12 cellular contexts compared by ENCODE assay signal in genomic region chr5:43386960-43387362, GRCh38. TPM values are rescaled to one million over a fixed set of nuclear protein-coding genes. Genes with fewer than 3 reads are reported as not detected.
A peak's percentile ranks its signal among the peaks of the same experiment; 100 is the strongest.
DNase-seq lines count a peak whose midpoint lies in the region; ATAC-seq and TF ChIP-seq lines count a peak whose summit lies in the region.
"Had no signal": no experiment of that assay in that cellular context is flagged by ENCODE, and none has a peak within 500 bp of the region (broad histone marks: within the 10 kb centered on the region; RNA-seq: fewer than 3 reads in every experiment).

No MANE protein-coding gene starts in this region.

- no peak for DNase-seq in activated naive CD4-positive, alpha-beta T cell treated with anti-CD3 and anti-CD28 coated beads, Interleukin-2, amount 50 U/mL, for 72 hours (ENCODE audit: low spot score in 2 of 2)
- no peak for DNase-seq in activated naive CD4-positive, alpha-beta T cell treated with anti-CD3 and anti-CD28 coated beads, Interleukin-2, amount 50 U/mL, for 16 hours
- peak; percentile 29 for DNase-seq in renal cortical epithelial cell (ENCODE audit: low read depth)
- no peak for DNase-seq in WTC11 (ENCODE audit: low spot score)
- no peak for DNase-seq in NCI-H524 treated with DMSO at 0.1 percent for 48 hours (lab: John Stamatoyannopoulos, UW)
- DNase-seq: activated CD4-positive, alpha-beta T cell treated with anti-CD3 and anti-CD28 coated beads for 48 hours; amygdala; SIG-M5 had no signal

- POLR2A ChIA-PET in WTC11 (lab: Charles Lee), result no interaction called here

- H3K27ac Mint-ChIP-seq in activated naive CD4-positive, alpha-beta T cell treated with anti-CD3 and anti-CD28 coated beads, Interleukin-2, amount 50 U/mL, for 72 hours, result peak overlapping the region in 1 of 2 donors; percentile 51
- no peak overlapping the region for H3K27ac Mint-ChIP-seq in WTC11
- H3K27ac Mint-ChIP-seq: nephron had no signal

- TF ChIP-seq CTCF in WTC11 (IDR thresholded peaks at IDR 0.05), result no peak

- CTCF ChIA-PET in WTC11 (lab: Charles Lee), result interaction anchor here (1.4 kb wide), 1 partner anchor 156 kb away, joined by 3 read pairs; no protein-coding TSS in a partner anchor

- peaks cover 2 to 42% of the 10 kb centered on the region in 2 donors for H3K36me3 Mint-ChIP-seq in activated naive CD4-positive, alpha-beta T cell treated with anti-CD3 and anti-CD28 coated beads, Interleukin-2, amount 50 U/mL, for 72 hours
- H3K36me3 Mint-ChIP-seq in WTC11, result no peaks in the 10 kb centered on the region

- no peaks in the 10 kb centered on the region for H3K4me1 Mint-ChIP-seq in WTC11
- H3K4me1 Mint-ChIP-seq: nephron had no signal

- no peaks in the 10 kb centered on the region for H3K9me3 Mint-ChIP-seq in activated naive CD4-positive, alpha-beta T cell treated with anti-CD3 and anti-CD28 coated beads, Interleukin-2, amount 50 U/mL, for 72 hours
- no peaks in the 10 kb centered on the region for H3K9me3 Mint-ChIP-seq in WTC11
- H3K9me3 Mint-ChIP-seq: nephron had no signal

- no peak overlapping the region for H3K4me3 Mint-ChIP-seq in WTC11
- H3K4me3 Mint-ChIP-seq: nephron had no signal

- no peaks in the 10 kb centered on the region; the same call in 1 of the 2 replicates for H3K27me3 Mint-ChIP-seq in WTC11 (ENCODE audit: low read depth)

- ATAC-seq in activated naive CD4-positive, alpha-beta T cell treated with anti-CD3 and anti-CD28 coated beads, Interleukin-2, amount 50 U/mL, for 72 hours, result peak; percentile 51 to 66
- ATAC-seq in GM21529 (IDR thresholded peaks at IDR 0.05; ENCODE audit: unreplicated experiment) (peak; percentile 59), HG03571 (IDR thresholded peaks at IDR 0.05; ENCODE audit: unreplicated experiment) (peak; percentile 48), HG03135 (IDR thresholded peaks at IDR 0.05; ENCODE audit: unreplicated experiment) (no peak), WTC11 (no peak)

TF ChIP-seq in WTC11, 78 proteins besides CTCF, POLR2A, EP300 and RAD21:
- no peak for TF ChIP-seq EMX1 (CRISPR knock-in tag; IDR thresholded peaks at IDR 0.05)
- no peak for TF ChIP-seq MLX (CRISPR knock-in tag; IDR thresholded peaks at IDR 0.05)
- no peak for TF ChIP-seq FOXK1 (CRISPR knock-in tag; IDR thresholded peaks at IDR 0.05)
- TF ChIP-seq SMAD4 (CRISPR knock-in tag; IDR thresholded peaks at IDR 0.05), result no peak
- no peak for TF ChIP-seq IRF1 (CRISPR knock-in tag; IDR thresholded peaks at IDR 0.05)
- no peak for TF ChIP-seq AFF4 (CRISPR knock-in tag; IDR thresholded peaks at IDR 0.05; ENCODE audit: borderline replicate concordance)
- no peak for TF ChIP-seq PRRX2 (CRISPR knock-in tag; IDR thresholded peaks at IDR 0.05)
- no peak for TF ChIP-seq ZNF219 (CRISPR knock-in tag; IDR thresholded peaks at IDR 0.05; ENCODE audit: borderline replicate concordance)
- TF ChIP-seq ZNF512 (CRISPR knock-in tag; IDR thresholded peaks at IDR 0.05; ENCODE audit: borderline replicate concordance), result no peak
- TF ChIP-seq PRDM15 (CRISPR knock-in tag; IDR thresholded peaks at IDR 0.05), result no peak
- TF ChIP-seq ZBTB21 (CRISPR knock-in tag; IDR thresholded peaks at IDR 0.05; ENCODE audit: borderline replicate concordance), result no peak

RNA-seq across cellular contexts. Expression of gene CCL28, which starts 25.2 kb away (rescaled TPM):
- total RNA-seq in activated naive CD4-positive, alpha-beta T cell treated with anti-CD3 and anti-CD28 coated beads, Interleukin-2, amount 50 U/mL, for 72 hours, result 10 to 100 TPM in 1 of 2 donors, 1 to 10 TPM in 1; 4.5 to 18.9 TPM
- total RNA-seq in renal cortical epithelial cell (11.0 and 26.6 TPM in 2 replicates), WTC11 (2021) (1.4 to 2.2 TPM (median 1.9 TPM) in 3 replicates)

Comparison
In these comparisons a context has a peak if more than half of its experiments do, and no peak if none do; other contexts are left out.
1. ATAC-seq: peak in activated naive CD4-positive, alpha-beta T cell treated with anti-CD3 and anti-CD28 coated beads, Interleukin-2, amount 50 U/mL, for 72 hours (2 of 2), GM21529 (single experiment) and HG03571 (single experiment); none in HG03135 (single experiment) and WTC11 (single experiment).